1 cellular context compared by ENCODE assay signal in the genomic region with DNA sequence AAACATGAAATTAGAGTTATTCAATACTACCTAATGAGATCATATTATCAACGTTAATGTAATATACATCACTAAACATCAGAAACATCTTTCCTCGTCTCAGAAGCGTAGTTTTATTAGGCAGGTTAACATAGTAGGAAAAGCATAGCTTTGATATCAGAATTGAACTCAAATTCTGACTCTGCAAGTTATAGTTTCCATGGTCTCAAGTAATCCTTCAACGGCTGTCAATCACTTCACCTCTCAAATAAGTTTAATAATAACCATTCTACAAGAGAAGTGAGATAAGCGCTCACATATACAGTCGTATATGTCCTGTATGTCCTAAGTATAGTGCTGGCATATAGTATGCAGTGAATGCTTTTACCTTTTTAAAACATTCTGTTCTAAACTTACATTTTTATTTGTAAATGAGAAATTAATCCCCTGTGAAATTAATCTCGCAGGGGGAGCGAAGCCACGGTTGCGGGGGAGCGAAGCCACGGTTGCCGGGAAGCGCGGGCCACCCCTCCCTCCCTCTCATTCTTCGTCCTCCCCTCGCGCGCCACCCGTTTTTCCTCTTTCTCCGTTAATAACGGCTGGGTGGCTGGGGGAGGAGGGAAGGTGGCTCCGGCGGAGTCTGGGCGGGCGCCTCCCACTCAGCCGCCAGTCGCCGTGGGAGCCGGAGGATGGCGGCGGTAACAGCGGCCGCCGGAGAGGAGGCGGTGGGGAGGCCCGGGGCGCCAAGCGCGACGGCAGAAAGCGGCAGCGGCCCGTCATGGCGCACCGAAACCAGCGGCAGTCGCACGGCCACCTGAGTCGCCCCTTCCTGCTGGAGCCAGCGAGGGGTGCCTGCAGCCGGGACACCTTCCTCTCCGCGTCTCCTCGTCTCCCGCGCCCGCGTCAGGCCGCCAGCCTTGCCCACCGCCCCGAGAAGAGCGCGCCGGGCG.
TF ChIP-seq lines count a peak whose summit lies in the region.

No MANE protein-coding gene starts in this region.

TF ChIP-seq in HEK293, 187 proteins besides CTCF, POLR2A, EP300 and RAD21 (continued from another document):
- TF ChIP-seq ZNF398 (tag by site-specific recombination; IDR thresholded peaks at IDR 0.05), result peak; percentile 56; the same call in 1 of the 2 replicates
TF ChIP-seq in HEK293: peak in this region for 14; not testable (repeated sequence) for 173.
